ENCODE assay signal across 1 cellular context in genomic region chr10:4250497-4250887, GRCh38.
TF ChIP-seq lines count a peak whose summit lies in the region.

No MANE protein-coding gene starts in this region.

TF ChIP-seq in HepG2, 621 proteins besides CTCF, POLR2A, EP300 and RAD21 (continued from another document):
- TF ChIP-seq CERS6 (CRISPR knock-in tag; IDR thresholded peaks at IDR 0.05) (no peak), ZMYM4 (CRISPR knock-in tag; IDR thresholded peaks at IDR 0.05) (no peak), CREB1 (IDR thresholded peaks at IDR 0.05) (peak; percentile 40; the same call in 1 of the 2 replicates), CREB1 (CRISPR knock-in tag; IDR thresholded peaks at IDR 0.05) (no peak), ZBTB40 (IDR thresholded peaks at IDR 0.05) (no peak), ZBTB40 (CRISPR knock-in tag; IDR thresholded peaks at IDR 0.05) (no peak), SALL2 (CRISPR knock-in tag; IDR thresholded peaks at IDR 0.05) (no peak), IRF1 (CRISPR knock-in tag; IDR thresholded peaks at IDR 0.05; ENCODE audit: low read depth) (no peak), HNRNPLL (IDR thresholded peaks at IDR 0.05; ENCODE audit: low read depth, low read length, poor library complexity, severe bottlenecking) (no peak), NR1H2 (CRISPR knock-in tag; IDR thresholded peaks at IDR 0.05; ENCODE audit: borderline replicate concordance, low read depth) (no peak)
TF ChIP-seq in HepG2: peak in this region for 2.
